12 cellular contexts compared by ENCODE assay signal in genomic region chr7:47045169-47045568, GRCh38.
DNase-seq lines count a peak whose midpoint lies in the region; ATAC-seq, FAIRE-seq and TF ChIP-seq lines count a peak whose summit lies in the region.
"Had no signal": no experiment of that assay in that cellular context is flagged by ENCODE, and none has a peak within 500 bp of the region (broad histone marks: within the 10 kb centered on the region; RNA-seq: fewer than 3 reads in every experiment).

No MANE protein-coding gene starts in this region.

- H3K36me3 ChIP-seq in testis (ENCODE audit: low read depth, missing control alignments), result no peaks in the 10 kb centered on the region

- peak; percentile 85 for ATAC-seq in Right ventricle myocardium superior (ENCODE audit: poor library complexity)

- WGBS in testis, 2 donors, result 50 to 51% methylated on average over 4 of the region's 4 CpGs

- no peak for TF ChIP-seq POLR2A in testis (IDR thresholded peaks at IDR 0.05)

- H3K27me3 Mint-ChIP-seq in nephron (ENCODE audit: low read depth), result no peaks in the 10 kb centered on the region

- intact Hi-C loops in Right ventricle myocardium superior (cut with DNase I), result no loop called here
- intact Hi-C loops in testis (cut with DNase I; ENCODE audit: low total_unique reads), result no loop called here

- H3K27ac Mint-ChIP-seq in nephron, result peak overlapping the region; percentile 81 to 94 (median 89)
- H3K27ac Mint-ChIP-seq: activated naive CD4-positive, alpha-beta T cell treated with anti-CD3 and anti-CD28 coated beads for 36 hours had no signal

- H3K4me3 ChIP-seq in testis, result no peak overlapping the region
- H3K4me3 ChIP-seq: SK-N-MC had no signal

- H3K9me3 ChIP-seq in testis, result no peaks in the 10 kb centered on the region

- peaks cover 20% of the 10 kb centered on the region for H3K4me1 ChIP-seq in testis

- TF ChIP-seq CTCF in nephron (IDR thresholded peaks at IDR 0.05; ENCODE audit: unreplicated experiment in 3 of 3) (no peak), testis (IDR thresholded peaks at IDR 0.05) (no peak)

- no peaks in the 10 kb centered on the region for H3K36me3 Mint-ChIP-seq in nephron (ENCODE audit: low read depth)

- no peak for FAIRE-seq in frontal cortex (lab: Jason Lieb, UNC)

- no peaks in the 10 kb centered on the region for H3K27me3 ChIP-seq in testis

- H3K27ac ChIP-seq in testis, result no peak overlapping the region
- H3K27ac ChIP-seq: SK-N-MC had no signal

- no peak overlapping the region for H3K4me3 Mint-ChIP-seq in nephron
- H3K4me3 Mint-ChIP-seq: activated naive CD4-positive, alpha-beta T cell treated with anti-CD3 and anti-CD28 coated beads for 36 hours had no signal

- H3K9me3 Mint-ChIP-seq in nephron, result no peaks in the 10 kb centered on the region
- H3K9me3 Mint-ChIP-seq: activated naive CD4-positive, alpha-beta T cell treated with anti-CD3 and anti-CD28 coated beads for 36 hours had no signal

- peak; percentile 29 for DNase-seq in NCI-H82 treated with DMSO at 0.1 percent for 48 hours (lab: John Stamatoyannopoulos, UW; ENCODE audit: unreplicated experiment)
- DNase-seq in Right ventricle myocardium superior, result peak; percentile 81
- peak; percentile 71 for DNase-seq in testis
- no peak for DNase-seq in NCI-H1417 treated with DMSO at 0.1 percent for 48 hours (lab: John Stamatoyannopoulos, UW)
- DNase-seq in AG08395 (ENCODE audit: low spot score), result no peak
- no peak for DNase-seq in frontal cortex (ENCODE audit: low spot score in 2 of 2)
- DNase-seq: activated naive CD4-positive, alpha-beta T cell treated with anti-CD3 and anti-CD28 coated beads for 36 hours; hippocampal formation; NCI-H1048; stimulated activated CD4-positive, alpha-beta T cell treated with anti-CD3 and anti-CD28 coated beads, Interleukin-1b, Interleukin-23, amount 100 ng/mL, for 48 hours had no signal

- H3K4me1 Mint-ChIP-seq in nephron, result peaks cover 72% of the 10 kb centered on the region

Comparison
In these comparisons a context has a peak if more than half of its experiments do, and no peak if none do; other contexts are left out.
1. DNase-seq: peak in NCI-H82 treated with DMSO at 0.1 percent for 48 hours (single experiment), Right ventricle myocardium superior (single experiment) and testis (single experiment); none in NCI-H1417 treated with DMSO at 0.1 percent for 48 hours (single experiment), AG08395 (single experiment) and frontal cortex (0 of 2).